In genomic region chrX:154884069-154884468, GRCh38 we compare ENCODE assay signal across 13 cellular contexts. TPM values are rescaled to one million over a fixed set of nuclear protein-coding genes. Genes with fewer than 3 reads are reported as not detected.
DNase-seq lines count a peak whose midpoint lies in the region; ATAC-seq and TF ChIP-seq lines count a peak whose summit lies in the region.
"Not testable (repeated sequence)": the region's sequence is repeated elsewhere in the genome, so short reads cannot be mapped to it uniquely, and the experiment has no call there.
"Had no signal": no experiment of that assay in that cellular context is flagged by ENCODE, and none has a peak within 500 bp of the region (broad histone marks: within the 10 kb centered on the region; RNA-seq: fewer than 3 reads in every experiment).

No MANE protein-coding gene starts in this region.

- CTCF ChIA-PET in activated CD8-positive, alpha-beta T cell treated with anti-CD3 and anti-CD28 coated beads for 36 hours (lab: Charles Lee); naive thymus-derived CD4-positive, alpha-beta T cell (lab: Charles Lee): not testable (repeated sequence)

- H3K27ac ChIP-seq in naive thymus-derived CD4-positive, alpha-beta T cell (ENCODE audit: low read depth, low read length): not testable (repeated sequence)

- H3K27me3 ChIP-seq in naive thymus-derived CD4-positive, alpha-beta T cell (ENCODE audit: control insufficient read depth in 2 of 2, insufficient read depth in 2 of 2, low read length in 2 of 2): not testable (repeated sequence)

- not testable (repeated sequence) for H3K27me3 Mint-ChIP-seq in activated CD8-positive, alpha-beta T cell treated with anti-CD3 and anti-CD28 coated beads for 36 hours; activated T-cell treated with anti-CD3 and anti-CD28 coated beads, Interleukin-2, amount 50 U/mL, for 72 hours (ENCODE audit: low read depth); naive thymus-derived CD4-positive, alpha-beta T cell

- intact Hi-C loops in activated CD8-positive, alpha-beta T cell treated with anti-CD3 and anti-CD28 coated beads for 36 hours (cut with micrococcal nuclease); naive thymus-derived CD4-positive, alpha-beta T cell (cut with micrococcal nuclease): not testable (repeated sequence)

- not testable (repeated sequence) for H3K9me3 Mint-ChIP-seq in activated CD8-positive, alpha-beta T cell treated with anti-CD3 and anti-CD28 coated beads for 36 hours; activated T-cell treated with anti-CD3 and anti-CD28 coated beads, Interleukin-2, amount 50 U/mL, for 72 hours; activated naive CD4-positive, alpha-beta T cell treated with anti-CD3 and anti-CD28 coated beads, Interleukin-2, amount 50 U/mL, for 72 hours; naive thymus-derived CD4-positive, alpha-beta T cell

- H3K4me3 ChIP-seq in naive thymus-derived CD4-positive, alpha-beta T cell (ENCODE audit: low read length): not testable (repeated sequence)

- not testable (repeated sequence) for H3K36me3 ChIP-seq in naive thymus-derived CD4-positive, alpha-beta T cell (ENCODE audit: control insufficient read depth in 2 of 3, insufficient read depth in 3 of 3, low read length in 3 of 3)

- peak; percentile 30 to 50 for ATAC-seq in activated CD4-positive, CD25-positive, alpha-beta regulatory T cell treated with anti-CD3 and anti-CD28 coated beads, Interleukin-2, amount 50 U/mL, for 24 hours
- peak; percentile 43 for ATAC-seq in activated CD8-positive, alpha-beta T cell treated with anti-CD3 and anti-CD28 coated beads for 36 hours
- peak; percentile 56 to 68 for ATAC-seq in activated T-cell treated with anti-CD3 and anti-CD28 coated beads, Interleukin-2, amount 50 U/mL, for 72 hours (replicated peaks in 1 of 2)
- peak; percentile 48 to 55 for ATAC-seq in activated naive CD4-positive, alpha-beta T cell treated with anti-CD3 and anti-CD28 coated beads, Interleukin-2, amount 50 U/mL, for 72 hours
- peak; percentile 31 for ATAC-seq in naive thymus-derived CD4-positive, alpha-beta T cell
- peak; percentile 11 for ATAC-seq in stimulated activated naive CD8-positive, alpha-beta T cell treated with anti-CD3 and anti-CD28 coated beads, Interleukin-15, Interleukin-2, amounts not matched to agents 100 U/mL and 50 U/mL, for 24 hours

- not testable (repeated sequence) for H3K36me3 Mint-ChIP-seq in activated CD8-positive, alpha-beta T cell treated with anti-CD3 and anti-CD28 coated beads for 36 hours (ENCODE audit: low read depth); activated T-cell treated with anti-CD3 and anti-CD28 coated beads, Interleukin-2, amount 50 U/mL, for 72 hours (ENCODE audit: insufficient read depth in 2 of 2); activated naive CD4-positive, alpha-beta T cell treated with anti-CD3 and anti-CD28 coated beads, Interleukin-2, amount 50 U/mL, for 72 hours; naive thymus-derived CD4-positive, alpha-beta T cell

- H3K4me3 Mint-ChIP-seq in activated CD8-positive, alpha-beta T cell treated with anti-CD3 and anti-CD28 coated beads for 36 hours; activated T-cell treated with anti-CD3 and anti-CD28 coated beads, Interleukin-2, amount 50 U/mL, for 72 hours; naive thymus-derived CD4-positive, alpha-beta T cell: not testable (repeated sequence)

- not testable (repeated sequence) for H3K27ac Mint-ChIP-seq in activated CD8-positive, alpha-beta T cell treated with anti-CD3 and anti-CD28 coated beads for 36 hours; activated T-cell treated with anti-CD3 and anti-CD28 coated beads, Interleukin-2, amount 50 U/mL, for 72 hours; activated naive CD4-positive, alpha-beta T cell treated with anti-CD3 and anti-CD28 coated beads, Interleukin-2, amount 50 U/mL, for 72 hours; naive thymus-derived CD4-positive, alpha-beta T cell

- not testable (repeated sequence) for H3K4me1 ChIP-seq in naive thymus-derived CD4-positive, alpha-beta T cell (ENCODE audit: control insufficient read depth in 2 of 2, insufficient read depth in 2 of 2, low read length in 2 of 2)

- DNase-seq in activated CD8-positive, alpha-beta T cell treated with anti-CD3 and anti-CD28 coated beads for 36 hours; activated T-cell treated with anti-CD3 and anti-CD28 coated beads, Interleukin-2, amount 50 U/mL, for 72 hours; activated naive CD4-positive, alpha-beta T cell treated with anti-CD3 and anti-CD28 coated beads, Interleukin-2, amount 50 U/mL, for 72 hours (ENCODE audit: low spot score in 2 of 2); naive thymus-derived CD4-positive, alpha-beta T cell; stimulated activated naive CD8-positive, alpha-beta T cell treated with anti-CD3 and anti-CD28 coated beads, Interleukin-15, Interleukin-2, amounts not matched to agents 100 U/mL and 50 U/mL, for 24 hours: not testable (repeated sequence)

- not testable (repeated sequence) for H3K4me1 Mint-ChIP-seq in activated CD8-positive, alpha-beta T cell treated with anti-CD3 and anti-CD28 coated beads for 36 hours (ENCODE audit: low read depth); activated T-cell treated with anti-CD3 and anti-CD28 coated beads, Interleukin-2, amount 50 U/mL, for 72 hours (ENCODE audit: low read depth); naive thymus-derived CD4-positive, alpha-beta T cell

- POLR2A ChIA-PET in activated CD8-positive, alpha-beta T cell treated with anti-CD3 and anti-CD28 coated beads for 36 hours (lab: Charles Lee); naive thymus-derived CD4-positive, alpha-beta T cell (lab: Charles Lee): not testable (repeated sequence)

- not testable (repeated sequence) for TF ChIP-seq CTCF in activated CD8-positive, alpha-beta T cell treated with anti-CD3 and anti-CD28 coated beads for 36 hours (IDR thresholded peaks at IDR 0.05)

- H3K9me3 ChIP-seq in naive thymus-derived CD4-positive, alpha-beta T cell (ENCODE audit: control insufficient read depth in 2 of 3, low read length in 3 of 3): not testable (repeated sequence)

RNA-seq across cellular contexts. Expression of gene F8A1, which starts 2.1 kb away (rescaled TPM):
- 10 to 100 TPM; 38.2 to 40.6 TPM for total RNA-seq in activated CD8-positive, alpha-beta T cell treated with anti-CD3 and anti-CD28 coated beads for 36 hours
- 10 to 100 TPM; 50.6 to 63.7 TPM for total RNA-seq in activated T-cell treated with anti-CD3 and anti-CD28 coated beads, Interleukin-2, amount 50 U/mL, for 72 hours
- 10 to 100 TPM in 1 of 2 donors, 1 to 10 TPM in 1; 7.5 to 17.6 TPM for total RNA-seq in activated naive CD4-positive, alpha-beta T cell treated with anti-CD3 and anti-CD28 coated beads, Interleukin-2, amount 50 U/mL, for 72 hours
- 10 to 100 TPM; 16.8 to 49.9 (median 29.1) TPM for total RNA-seq in naive thymus-derived CD4-positive, alpha-beta T cell
- 10 to 100 TPM; 21.3 to 77.7 TPM for polyA plus RNA-seq in naive thymus-derived CD4-positive, alpha-beta T cell

RNA-seq across cellular contexts. Expression of gene SMIM9, which starts 49.6 kb away (rescaled TPM):
- total RNA-seq in activated CD8-positive, alpha-beta T cell treated with anti-CD3 and anti-CD28 coated beads for 36 hours: not detected
- total RNA-seq in activated T-cell treated with anti-CD3 and anti-CD28 coated beads, Interleukin-2, amount 50 U/mL, for 72 hours: not detected
- total RNA-seq in activated naive CD4-positive, alpha-beta T cell treated with anti-CD3 and anti-CD28 coated beads, Interleukin-2, amount 50 U/mL, for 72 hours: not detected
- not detected for total RNA-seq in naive thymus-derived CD4-positive, alpha-beta T cell
- not detected for polyA plus RNA-seq in naive thymus-derived CD4-positive, alpha-beta T cell
- total RNA-seq: A673; Caco-2; Calu3; CD4-positive, alpha-beta memory T cell; CD4-positive, CD25-positive, alpha-beta regulatory T cell had no signal
- polyA plus RNA-seq: AG04450; CD14-positive monocyte; CD4-positive, alpha-beta memory T cell; CD4-positive, CD25-positive, alpha-beta regulatory T cell had no signal

Comparison
In these comparisons a context has a peak if more than half of its experiments do, and no peak if none do; other contexts are left out.
1. ATAC-seq: peak in every context shown above with its lines; median percentile 62 in activated T-cell treated with anti-CD3 and anti-CD28 coated beads, Interleukin-2, amount 50 U/mL, for 72 hours; 52 in activated naive CD4-positive, alpha-beta T cell treated with anti-CD3 and anti-CD28 coated beads, Interleukin-2, amount 50 U/mL, for 72 hours; 43 in activated CD8-positive, alpha-beta T cell treated with anti-CD3 and anti-CD28 coated beads for 36 hours; 40 in activated CD4-positive, CD25-positive, alpha-beta regulatory T cell treated with anti-CD3 and anti-CD28 coated beads, Interleukin-2, amount 50 U/mL, for 24 hours; 31 in naive thymus-derived CD4-positive, alpha-beta T cell; 11 in stimulated activated naive CD8-positive, alpha-beta T cell treated with anti-CD3 and anti-CD28 coated beads, Interleukin-15, Interleukin-2, amounts not matched to agents 100 U/mL and 50 U/mL, for 24 hours.